Comparison of ENCODE assay signal across 1 cellular context in genomic region chr17:36591434-36592315, GRCh38.
TF ChIP-seq lines count a peak whose summit lies in the region.

TSS of gene DHRS11 (plus strand) at chr17:36591879. CDS start at chr17:36592010, 131 bp downstream.

TF ChIP-seq in HEK293, 187 proteins besides CTCF, POLR2A, EP300 and RAD21 (continued from another document):
- TF ChIP-seq ZBTB11 (tag by site-specific recombination; conservative IDR thresholded peaks at IDR 0.05; ENCODE audit: low read depth) = peak; percentile 35; the same call in 1 of the 2 replicates
- peak; percentile 79 for TF ChIP-seq ZNF76 (tag by site-specific recombination; IDR thresholded peaks at IDR 0.05; ENCODE audit: borderline replicate concordance, low read depth)
- peak; percentile 27; the same call in 1 of the 2 replicates for TF ChIP-seq ZBTB20 (tag by site-specific recombination; IDR thresholded peaks at IDR 0.05)
- 0 out of 2 replicates have a peak, but pooled peaks have one; percentile 15 for TF ChIP-seq ZSCAN30 (tag by site-specific recombination; IDR thresholded peaks at IDR 0.05)
- peak; percentile 32; the same call in 1 of the 2 replicates for TF ChIP-seq ZNF561 (tag by site-specific recombination; IDR thresholded peaks at IDR 0.05; ENCODE audit: borderline replicate concordance)
- no peak for TF ChIP-seq ZNF785 (tag by site-specific recombination; IDR thresholded peaks at IDR 0.05)
- no peak for TF ChIP-seq ZNF626 (tag by site-specific recombination; IDR thresholded peaks at IDR 0.05)
- TF ChIP-seq ZBTB21 (tag by site-specific recombination; IDR thresholded peaks at IDR 0.05) = no peak
- no peak for TF ChIP-seq BCL11B (tag by site-specific recombination; IDR thresholded peaks at IDR 0.05; ENCODE audit: low read depth)
- TF ChIP-seq, protein P1, sequence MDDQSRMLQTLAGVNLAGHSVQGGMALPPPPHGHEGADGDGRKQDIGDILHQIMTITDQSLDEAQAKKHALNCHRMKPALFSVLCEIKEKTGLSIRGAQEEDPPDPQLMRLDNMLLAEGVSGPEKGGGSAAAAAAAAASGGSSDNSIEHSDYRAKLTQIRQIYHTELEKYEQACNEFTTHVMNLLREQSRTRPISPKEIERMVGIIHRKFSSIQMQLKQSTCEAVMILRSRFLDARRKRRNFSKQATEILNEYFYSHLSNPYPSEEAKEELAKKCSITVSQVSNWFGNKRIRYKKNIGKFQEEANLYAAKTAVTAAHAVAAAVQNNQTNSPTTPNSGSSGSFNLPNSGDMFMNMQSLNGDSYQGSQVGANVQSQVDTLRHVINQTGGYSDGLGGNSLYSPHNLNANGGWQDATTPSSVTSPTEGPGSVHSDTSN (CRISPR knock-in tag; IDR thresholded peaks at IDR 0.05) = peak; percentile 91
- no peak for TF ChIP-seq ZFHX2 (tag by site-specific recombination; conservative IDR thresholded peaks at IDR 0.05)
- TF ChIP-seq ZBTB8A (tag by site-specific recombination; IDR thresholded peaks at IDR 0.05) = 0 out of 2 replicates have a peak, but pooled peaks have one; percentile 41
- TF ChIP-seq ZNF677 (tag by site-specific recombination; IDR thresholded peaks at IDR 0.05) = peak; percentile 51
- 0 out of 2 replicates have a peak, but pooled peaks have one; percentile 16 for TF ChIP-seq SP7 (tag by site-specific recombination; IDR thresholded peaks at IDR 0.05)
- peak; percentile 25; the same call in 1 of the 2 replicates for TF ChIP-seq MZF1 (tag by site-specific recombination; IDR thresholded peaks at IDR 0.05; ENCODE audit: borderline replicate concordance)
- peak; percentile 63 for TF ChIP-seq KLF8 (tag by site-specific recombination; IDR thresholded peaks at IDR 0.05)
- TF ChIP-seq ZBTB17 (tag by site-specific recombination; IDR thresholded peaks at IDR 0.05) = 0 out of 2 replicates have a peak, but pooled peaks have one; percentile 29
- peak; percentile 46 for TF ChIP-seq SP2 (tag by site-specific recombination; IDR thresholded peaks at IDR 0.05)
- no peak for TF ChIP-seq ZNF621 (tag by site-specific recombination; IDR thresholded peaks at IDR 0.05)
- TF ChIP-seq ZBTB10 (tag by site-specific recombination; IDR thresholded peaks at IDR 0.05) = 0 out of 2 replicates have a peak, but pooled peaks have one; percentile 42
- no peak for TF ChIP-seq ZNF155 (tag by site-specific recombination; IDR thresholded peaks at IDR 0.05)
- TF ChIP-seq ZNF398 (tag by site-specific recombination; IDR thresholded peaks at IDR 0.05) = no peak
- peak; percentile 92 for TF ChIP-seq ZBTB48 (tag by site-specific recombination; IDR thresholded peaks at IDR 0.05)
- peak; percentile 67; the same call in 1 of the 2 replicates for TF ChIP-seq GLIS2 (tag by site-specific recombination; IDR thresholded peaks at IDR 0.05)
- no peak for TF ChIP-seq ZNF596 (tag by site-specific recombination; IDR thresholded peaks at IDR 0.05)
- 0 out of 2 replicates have a peak, but pooled peaks have one; percentile 12 for TF ChIP-seq KLF1 (tag by site-specific recombination; IDR thresholded peaks at IDR 0.05)
